8 cellular contexts compared by ENCODE assay signal in genomic region chr3:52444860-52445793, GRCh38. TPM values are rescaled to one million over a fixed set of nuclear protein-coding genes. Genes with fewer than 3 reads are reported as not detected.
DNase-seq lines count a peak whose midpoint lies in the region; ATAC-seq, FAIRE-seq and TF ChIP-seq lines count a peak whose summit lies in the region.

TSS of gene SEMA3G (minus strand) at chr3:52445103. CDS start at chr3:52445027, 76 bp downstream.

- peaks cover 14% of the 10 kb centered on the region for H3K27me3 ChIP-seq in NT2/D1 (ENCODE audit: insufficient read depth, insufficient read length)
- H3K27me3 ChIP-seq in testis: no peaks in the 10 kb centered on the region

- peak; percentile 60 for ATAC-seq in HG03097 (IDR thresholded peaks at IDR 0.05; ENCODE audit: low FRiP score, unreplicated experiment)
- ATAC-seq in esophagus mucosa: peak; percentile 82

- H3K4me3 Mint-ChIP-seq in neural crest cell: no peak within 1 kb of the TSS

- intact Hi-C loops in testis (cut with DNase I; ENCODE audit: low total_unique reads): no loop called here

- H3K9ac ChIP-seq in NT2/D1 (ENCODE audit: insufficient read length, low read depth): peak within 1 kb of the TSS; percentile 92

- no peak within 1 kb of the TSS for H3K27ac Mint-ChIP-seq in neural crest cell (ENCODE audit: unreplicated experiment)

- no peaks in the 10 kb centered on the region for H3K9me3 Mint-ChIP-seq in neural crest cell

- H3K27ac ChIP-seq in 22Rv1 (peak within 1 kb of the TSS; percentile 12; the same call in 1 of the 2 replicates), testis (no peak within 1 kb of the TSS)

- H3K4me3 ChIP-seq in NT2/D1 (ENCODE audit: insufficient read length, low read depth) (peak within 1 kb of the TSS; percentile 53), testis (no peak within 1 kb of the TSS)

- DNase-seq in GM18507 (ENCODE audit: extremely low spot score, insufficient read length, low read depth) (peak; percentile 58), NT2/D1 (ENCODE audit: low read depth, low spot score) (peak; percentile 75), neural crest cell (ENCODE audit: low read depth, low spot score) (peak; percentile 67), testis (peak; percentile 82)
- peak; percentile 88 for DNase-seq in activated CD8-positive, alpha-beta memory T cell treated with anti-CD3 and anti-CD28 coated beads, Interleukin-2, amount 50 U/mL, for 48 hours

- H3K4me1 Mint-ChIP-seq in neural crest cell: peaks cover 12% of the 10 kb centered on the region

- TF ChIP-seq POLR2A in testis (IDR thresholded peaks at IDR 0.05): no peak

- H3K4me1 ChIP-seq in NT2/D1 (ENCODE audit: insufficient read depth, insufficient read length) (peaks cover 26% of the 10 kb centered on the region), testis (peaks cover 4% of the 10 kb centered on the region)

- H3K27me3 Mint-ChIP-seq in neural crest cell (ENCODE audit: low read depth): no peaks in the 10 kb centered on the region

- 65 to 83% methylated on average over 8 to 17 of the region's 19 CpGs for WGBS in testis, 2 donors

- H3K9me3 ChIP-seq in NT2/D1 (ENCODE audit: insufficient read depth, low read length) (no peaks in the 10 kb centered on the region), testis (no peaks in the 10 kb centered on the region)

- H3K36me3 Mint-ChIP-seq in neural crest cell (ENCODE audit: low read depth): no peaks in the 10 kb centered on the region

- peak; percentile 88 for FAIRE-seq in GM18507 (lab: Jason Lieb, UNC)

- H3K36me3 ChIP-seq in NT2/D1 (ENCODE audit: insufficient read depth, insufficient read length, low read length) (peaks cover 5% of the 10 kb centered on the region), testis (ENCODE audit: low read depth, missing control alignments) (no peaks in the 10 kb centered on the region)

- TF ChIP-seq CTCF in 22Rv1 (IDR thresholded peaks at IDR 0.05) (peak; percentile 66), neural crest cell (conservative IDR thresholded peaks at IDR 0.05) (peak; percentile 60), testis (IDR thresholded peaks at IDR 0.05) (peak; percentile 14 to 50 (median 38))

RNA-seq across cellular contexts. Expression of gene SEMA3G, which starts in this region (rescaled TPM):
- 2.7 TPM for total RNA-seq in esophagus mucosa
- 4.1 and 5.2 TPM in 2 replicates for total RNA-seq in neural crest cell
- 1 to 10 TPM; 1.7 to 2.1 TPM for total RNA-seq in testis
- 3.1 TPM for polyA plus RNA-seq in testis (ENCODE audit: insufficient read depth, low read depth, low replicate concordance)
